In genomic region chr1:89804646-89805237, GRCh38 we compare ENCODE assay signal across 8 cellular contexts. TPM values are rescaled to one million over a fixed set of nuclear protein-coding genes. Genes with fewer than 3 reads are reported as not detected.
DNase-seq lines count a peak whose midpoint lies in the region; ATAC-seq and TF ChIP-seq lines count a peak whose summit lies in the region.

No MANE protein-coding gene starts in this region.

- CTCF ChIA-PET in PC-9 (lab: Charles Lee) = interaction anchor here (0.7 kb wide), 3 partner anchors 51 to 270 kb away, joined by 4 to 8 read pairs (median 6); no protein-coding TSS in a partner anchor

- 0% methylated on average over 4 of the region's 4 CpGs for WGBS in esophagus squamous epithelium, 2 donors

- no peaks in the 10 kb centered on the region for H3K9me3 Mint-ChIP-seq in nephron

- H3K27ac Mint-ChIP-seq in nephron = no peak overlapping the region

- H3K4me1 Mint-ChIP-seq in nephron = no peaks in the 10 kb centered on the region

- no peaks in the 10 kb centered on the region for H3K36me3 Mint-ChIP-seq in nephron (ENCODE audit: low read depth)

- H3F3A ChIP-seq in PC-9 (ENCODE audit: insufficient read depth, low read depth) = peaks cover 24% of the 10 kb centered on the region

- H3K4me3 Mint-ChIP-seq in nephron = no peak overlapping the region

- no peaks in the 10 kb centered on the region for H3K9me2 ChIP-seq in PC-9 (ENCODE audit: insufficient read depth)

- no peak overlapping the region for H3K4me3 ChIP-seq in Jurkat, Clone E6-1 (ENCODE audit: low read length)
- H3K4me3 ChIP-seq in PC-9 = no peak overlapping the region
- no peak overlapping the region for H3K4me3 ChIP-seq in esophagus squamous epithelium

- TF ChIP-seq POLR2A in esophagus squamous epithelium (IDR thresholded peaks at IDR 0.05) = no peak

- peak; percentile 84 for ATAC-seq in GM21423 (IDR thresholded peaks at IDR 0.05; ENCODE audit: unreplicated experiment)

- no peak overlapping the region for H3K27ac ChIP-seq in PC-9
- H3K27ac ChIP-seq in esophagus squamous epithelium = no peak overlapping the region

- intact Hi-C loops in PC-9 (cut with micrococcal nuclease; ENCODE audit: unreplicated experiment) (loop anchor here (1.0 to 5.0 kb wide), 4 partner anchors 17 to 183 kb away; partner anchors contain the start of gene LRRC8D), esophagus squamous epithelium (cut with DNase I) (loop anchor here (5.0 kb wide), 1 partner anchor 183 kb away; no protein-coding TSS in a partner anchor)

- peak; percentile 100 for TF ChIP-seq CTCF in PC-9 (conservative IDR thresholded peaks at IDR 0.05)
- peak; percentile 81 to 92 (median 89) for TF ChIP-seq CTCF in esophagus squamous epithelium (IDR thresholded peaks at IDR 0.05)
- TF ChIP-seq CTCF in nephron (IDR thresholded peaks at IDR 0.05; ENCODE audit: unreplicated experiment in 3 of 3) = peak; percentile 91 to 95 (median 92)

- H3K27me3 ChIP-seq in PC-9 (ENCODE audit: insufficient read depth, low read depth) (no peaks in the 10 kb centered on the region), esophagus squamous epithelium (no peaks in the 10 kb centered on the region)

- H3K79me2 ChIP-seq in PC-9 (ENCODE audit: low read depth) = 0 out of 2 replicates have a peak, but pooled peaks cover 4% of the 10 kb centered on the region

- H3K36me3 ChIP-seq in PC-9 (ENCODE audit: low read depth) (no peaks in the 10 kb centered on the region), esophagus squamous epithelium (no peaks in the 10 kb centered on the region)

- no TSS peak for BruUV-seq in PC-9 (replicated peaks; lab: Mats Ljungman, UMichigan)

- POLR2A ChIA-PET in PC-9 (lab: Charles Lee; ENCODE audit: unreplicated experiment) = no interaction called here

- H2AFZ ChIP-seq in PC-9 = no peak overlapping the region

- H3K9me3 ChIP-seq in PC-9 (ENCODE audit: insufficient read depth, low read depth) (no peaks in the 10 kb centered on the region; the same call in 1 of the 2 replicates), esophagus squamous epithelium (no peaks in the 10 kb centered on the region)

- H3K27me3 Mint-ChIP-seq in nephron (ENCODE audit: low read depth) = peaks cover 5% of the 10 kb centered on the region

- DNase-seq in DMS 273 (lab: John Stamatoyannopoulos, UW; ENCODE audit: unreplicated experiment) (peak; percentile 91), PC-9 (peak; percentile 76 to 81), activated T-cell treated with anti-CD3 and anti-CD28 coated beads for 4 hours (peak; percentile 89), esophagus squamous epithelium (lab: John Stamatoyannopoulos, UW) (peak; percentile 32)
- DNase-seq in Jurkat, Clone E6-1 (ENCODE audit: low read depth, low spot score) = peak; percentile 84
- peak; percentile 72 for DNase-seq in stimulated activated naive CD4-positive, alpha-beta T cell treated with Interleukin-2 at 50 U/mL for 16 hours (lab: John Stamatoyannopoulos, UW)

- no peaks in the 10 kb centered on the region for H4K20me1 ChIP-seq in PC-9 (ENCODE audit: insufficient read depth)

- H3K4me2 ChIP-seq in PC-9 = no peak overlapping the region

- H3K4me1 ChIP-seq in PC-9 (replicated peaks; ENCODE audit: insufficient read depth) (peaks cover 36% of the 10 kb centered on the region), esophagus squamous epithelium (peaks cover 0 to 19% (median 6%) of the 10 kb centered on the region in 3 donors)

RNA-seq across cellular contexts. Expression of gene LRRC8D, which starts 16.1 kb away (rescaled TPM):
- 17.1 TPM for polyA plus RNA-seq in Jurkat, Clone E6-1 (2012; ENCODE audit: insufficient read depth, insufficient read length)
- total RNA-seq in PC-9 (2021) (71.9 and 75.9 TPM in 2 replicates), esophagus squamous epithelium (10 to 100 TPM in 3 of 4 donors, 1 to 10 TPM in 1; 8.7 to 19.1 (median 10.9) TPM)

Comparison
In these comparisons a context has a peak if more than half of its experiments do, and no peak if none do; other contexts are left out.
1. DNase-seq: peak in every context shown above with its lines; median percentile 91 in DMS 273; 89 in activated T-cell treated with anti-CD3 and anti-CD28 coated beads for 4 hours; 84 in Jurkat, Clone E6-1; 78 in PC-9; 72 in stimulated activated naive CD4-positive, alpha-beta T cell treated with Interleukin-2 at 50 U/mL for 16 hours; 32 in esophagus squamous epithelium.